In genomic region chr17:38716368-38717005, GRCh38 we compare ENCODE assay signal across 1 cellular context.
TF ChIP-seq lines count a peak whose summit lies in the region.

No MANE protein-coding gene starts in this region.

TF ChIP-seq in IMR-90, 13 proteins besides CTCF, POLR2A, EP300 and RAD21:
- TF ChIP-seq NFE2L2 (IDR thresholded peaks at IDR 0.05; ENCODE audit: low read depth, low read length) (no peak), ELK1 (IDR thresholded peaks at IDR 0.05; ENCODE audit: borderline replicate concordance, low read depth, low read length) (no peak), CHD1 (IDR thresholded peaks at IDR 0.05; ENCODE audit: low read depth, low read length) (no peak), RCOR1 (IDR thresholded peaks at IDR 0.05; ENCODE audit: insufficient replicate concordance, low read length) (no peak), FOS (IDR thresholded peaks at IDR 0.05; ENCODE audit: low read depth, low read length) (no peak), USF2 (IDR thresholded peaks at IDR 0.05; ENCODE audit: low read depth, low read length) (no peak), MAZ (IDR thresholded peaks at IDR 0.05; ENCODE audit: borderline replicate concordance, low read depth, low read length) (no peak), CEBPB (IDR thresholded peaks at IDR 0.05; ENCODE audit: low read depth, low read length) (no peak), MXI1 (IDR thresholded peaks at IDR 0.05; ENCODE audit: borderline replicate concordance, low read depth, low read length) (no peak), RFX5 (IDR thresholded peaks at IDR 0.05; ENCODE audit: low read depth, low read length) (no peak), MAFK (IDR thresholded peaks at IDR 0.05; ENCODE audit: low read depth, low read length) (no peak), SMC3 (IDR thresholded peaks at IDR 0.05; ENCODE audit: low read depth, low read length) (no peak), BHLHE40 (IDR thresholded peaks at IDR 0.05; ENCODE audit: low read depth, low read length) (no peak)
